ENCODE assay signal across 8 cellular contexts in genomic region chr15:69760890-69761568, GRCh38.
A peak's percentile ranks its signal among the peaks of the same experiment; 100 is the strongest.
DNase-seq lines count a peak whose midpoint lies in the region; ATAC-seq and TF ChIP-seq lines count a peak whose summit lies in the region.

No MANE protein-coding gene starts in this region.

- CTCF ChIA-PET in RWPE1 (lab: Yijun Ruan, JAX): interaction anchor here (0.6 to 0.7 kb wide), 2 partner anchors 23 to 218 kb away, joined by 3 read pairs; no protein-coding TSS in a partner anchor

- POLR2A ChIA-PET in RWPE1 (lab: Yijun Ruan, JAX; ENCODE audit: low non-redundant PET): no interaction called here

- H3K27ac ChIP-seq in RWPE1: peak overlapping the region; percentile 10; the same call in 1 of the 2 replicates

- peak; percentile 97 for DNase-seq in Daoy (ENCODE audit: low read depth)
- peak; percentile 97 for DNase-seq in RWPE1 (ENCODE audit: low spot score)
- DNase-seq in activated T-helper 2 cell treated with anti-CD3 and anti-CD28 coated beads, Interferon-gamma antibody, Interleukin-2, Interleukin-4, amounts not matched to agents 10 μg/mL and 5 μg/mL and 100 μg/mL, durations not matched to agents 14 hours and 24 hours and 36 hours (ENCODE audit: low spot score): peak; percentile 85
- DNase-seq in glomerular visceral epithelial cell (ENCODE audit: extremely low spot score): peak; percentile 96
- DNase-seq in stimulated activated CD4-positive, alpha-beta T cell treated with anti-CD3 and anti-CD28 coated beads, Interleukin-12 subunit alpha, Interleukin-12 subunit beta, amount 100 ng/mL, for 4 hours: peak; percentile 62
- no peak for DNase-seq in NCI-H1105 (lab: John Stamatoyannopoulos, UW)
- no peak for DNase-seq in NCI-H446 treated with DMSO at 0.1 percent for 48 hours (lab: John Stamatoyannopoulos, UW)

- H3K9me3 Mint-ChIP-seq in activated T-helper 2 cell treated with anti-CD3 and anti-CD28 coated beads, Interferon-gamma antibody, Interleukin-2, Interleukin-4, amounts not matched to agents 10 μg/mL and 5 μg/mL and 100 μg/mL, durations not matched to agents 14 hours and 24 hours and 36 hours: peaks cover 16% of the 10 kb centered on the region

- H3K27me3 Mint-ChIP-seq in activated T-helper 2 cell treated with anti-CD3 and anti-CD28 coated beads, Interferon-gamma antibody, Interleukin-2, Interleukin-4, amounts not matched to agents 10 μg/mL and 5 μg/mL and 100 μg/mL, durations not matched to agents 14 hours and 24 hours and 36 hours (ENCODE audit: low read depth): peaks cover 6% of the 10 kb centered on the region

- H3K4me3 Mint-ChIP-seq in activated T-helper 2 cell treated with anti-CD3 and anti-CD28 coated beads, Interferon-gamma antibody, Interleukin-2, Interleukin-4, amounts not matched to agents 10 μg/mL and 5 μg/mL and 100 μg/mL, durations not matched to agents 14 hours and 24 hours and 36 hours (ENCODE audit: low read depth): peak overlapping the region; percentile 37

- no peak for TF ChIP-seq CTCF in RWPE1 (conservative IDR thresholded peaks at IDR 0.05; ENCODE audit: low read depth)

- ATAC-seq in HG02884 (IDR thresholded peaks at IDR 0.05; ENCODE audit: unreplicated experiment): peak; percentile 46

- H3K4me1 Mint-ChIP-seq in activated T-helper 2 cell treated with anti-CD3 and anti-CD28 coated beads, Interferon-gamma antibody, Interleukin-2, Interleukin-4, amounts not matched to agents 10 μg/mL and 5 μg/mL and 100 μg/mL, durations not matched to agents 14 hours and 24 hours and 36 hours (ENCODE audit: low read depth): peaks cover 65% of the 10 kb centered on the region

- intact Hi-C loops in activated T-helper 2 cell treated with anti-CD3 and anti-CD28 coated beads, Interferon-gamma antibody, Interleukin-2, Interleukin-4, amounts not matched to agents 10 μg/mL and 5 μg/mL and 100 μg/mL, durations not matched to agents 14 hours and 24 hours and 36 hours (cut with micrococcal nuclease): loop anchor here (1.0 kb wide), 3 partner anchors 330 to 731 kb away; no protein-coding TSS in a partner anchor

- H3K27ac Mint-ChIP-seq in activated T-helper 2 cell treated with anti-CD3 and anti-CD28 coated beads, Interferon-gamma antibody, Interleukin-2, Interleukin-4, amounts not matched to agents 10 μg/mL and 5 μg/mL and 100 μg/mL, durations not matched to agents 14 hours and 24 hours and 36 hours: peak overlapping the region; percentile 92

- H3K36me3 Mint-ChIP-seq in activated T-helper 2 cell treated with anti-CD3 and anti-CD28 coated beads, Interferon-gamma antibody, Interleukin-2, Interleukin-4, amounts not matched to agents 10 μg/mL and 5 μg/mL and 100 μg/mL, durations not matched to agents 14 hours and 24 hours and 36 hours (ENCODE audit: low read depth): peaks cover 9% of the 10 kb centered on the region

Comparison
In these comparisons a context has a peak if more than half of its experiments do, and no peak if none do; other contexts are left out.
1. DNase-seq: peak in Daoy (single experiment), RWPE1 (single experiment), activated T-helper 2 cell treated with anti-CD3 and anti-CD28 coated beads, Interferon-gamma antibody, Interleukin-2, Interleukin-4, amounts not matched to agents 10 μg/mL and 5 μg/mL and 100 μg/mL, durations not matched to agents 14 hours and 24 hours and 36 hours (single experiment), glomerular visceral epithelial cell (single experiment) and stimulated activated CD4-positive, alpha-beta T cell treated with anti-CD3 and anti-CD28 coated beads, Interleukin-12 subunit alpha, Interleukin-12 subunit beta, amount 100 ng/mL, for 4 hours (single experiment); none in NCI-H1105 (single experiment) and NCI-H446 treated with DMSO at 0.1 percent for 48 hours (single experiment).